8 cellular contexts compared by ENCODE assay signal in genomic region chr1:182389619-182390047, GRCh38. TPM values are rescaled to one million over a fixed set of nuclear protein-coding genes. Genes with fewer than 3 reads are reported as not detected.
DNase-seq lines count a peak whose midpoint lies in the region; ATAC-seq and TF ChIP-seq lines count a peak whose summit lies in the region.

No MANE protein-coding gene starts in this region.

- H3K4me3 ChIP-seq in epithelial cell of proximal tubule (ENCODE audit: low read depth, low read length) (peak overlapping the region; percentile 89), neuron (ENCODE audit: low read length) (peak overlapping the region; percentile 86)

- in situ Hi-C loops in SK-MEL-5 (cut with HindIII; ENCODE audit: low pct_unique_long_range_greater_than_20kb, low sequenced_read_pairs): no loop called here

- peaks cover 57% of the 10 kb centered on the region for H3K27me3 Mint-ChIP-seq in activated CD8-positive, alpha-beta memory T cell treated with anti-CD3 and anti-CD28 coated beads, Interleukin-2, amount 10 ng/mL, durations not matched to agents 7 days and 5 days

- peak overlapping the region; percentile 80 for H3K4me3 Mint-ChIP-seq in activated CD8-positive, alpha-beta memory T cell treated with anti-CD3 and anti-CD28 coated beads, Interleukin-2, amount 10 ng/mL, durations not matched to agents 7 days and 5 days

- H3K27me3 ChIP-seq in neuron (ENCODE audit: insufficient read depth, low read length): no peaks in the 10 kb centered on the region

- H3K9me3 ChIP-seq in neuron (ENCODE audit: low read length): no peaks in the 10 kb centered on the region

- H3K36me3 Mint-ChIP-seq in activated CD8-positive, alpha-beta memory T cell treated with anti-CD3 and anti-CD28 coated beads, Interleukin-2, amount 10 ng/mL, durations not matched to agents 7 days and 5 days: peaks cover 43% of the 10 kb centered on the region

- H2AFZ ChIP-seq in neuron (ENCODE audit: low read depth, low read length): no peak overlapping the region

- no peak for DNase-seq in activated CD8-positive, alpha-beta memory T cell treated with anti-CD3 and anti-CD28 coated beads, Interleukin-2, amount 10 ng/mL, durations not matched to agents 7 days and 5 days
- no peak for DNase-seq in activated CD8-positive, alpha-beta memory T cell treated with anti-CD3 and anti-CD28 coated beads, Interleukin-2, amount 50 U/mL, for 4 hours
- DNase-seq in SK-MEL-5 (ENCODE audit: low read depth, low spot score) (peak; percentile 25), epithelial cell of proximal tubule (ENCODE audit: low read depth) (no peak), ecto neural progenitor cell (ENCODE audit: low spot score) (no peak)
- no peak for DNase-seq in effector CD8-positive, alpha-beta T cell (lab: John Stamatoyannopoulos, UW)

- no peaks in the 10 kb centered on the region for H3K9me3 Mint-ChIP-seq in activated CD8-positive, alpha-beta memory T cell treated with anti-CD3 and anti-CD28 coated beads, Interleukin-2, amount 10 ng/mL, durations not matched to agents 7 days and 5 days (ENCODE audit: low read depth)

- H3K4me1 ChIP-seq in neuron (ENCODE audit: insufficient read depth, low read length): peaks cover 16% of the 10 kb centered on the region

- H3K36me3 ChIP-seq in neuron (ENCODE audit: insufficient read depth, low read length): peaks cover 43% of the 10 kb centered on the region

- peak overlapping the region; percentile 1 for H3K27ac Mint-ChIP-seq in activated CD8-positive, alpha-beta memory T cell treated with anti-CD3 and anti-CD28 coated beads, Interleukin-2, amount 10 ng/mL, durations not matched to agents 7 days and 5 days

- no peak for TF ChIP-seq CTCF in epithelial cell of proximal tubule (conservative IDR thresholded peaks at IDR 0.05; ENCODE audit: low read depth, low read length)

- peaks cover 26% of the 10 kb centered on the region for H3K4me1 Mint-ChIP-seq in activated CD8-positive, alpha-beta memory T cell treated with anti-CD3 and anti-CD28 coated beads, Interleukin-2, amount 10 ng/mL, durations not matched to agents 7 days and 5 days

- no peak for ATAC-seq in activated CD8-positive, alpha-beta memory T cell treated with anti-CD3 and anti-CD28 coated beads, Interleukin-2, amount 10 ng/mL, durations not matched to agents 7 days and 5 days
- ATAC-seq in GM18909 (IDR thresholded peaks at IDR 0.05; ENCODE audit: poor library complexity, unreplicated experiment): no peak

- CTCF ChIA-PET in activated CD8-positive, alpha-beta memory T cell treated with anti-CD3 and anti-CD28 coated beads, Interleukin-2, amount 10 ng/mL, durations not matched to agents 7 days and 5 days (lab: Charles Lee): interaction anchor here (1.7 to 2.7 kb wide), 3 partner anchors 241 to 304 kb away, joined by 5 to 18 read pairs (median 8); no protein-coding TSS in a partner anchor

RNA-seq across cellular contexts. Expression of gene GLUL, which starts 2.0 kb away (rescaled TPM):
- 10 to 100 TPM; 18.3 to 77.4 TPM for total RNA-seq in activated CD8-positive, alpha-beta memory T cell treated with anti-CD3 and anti-CD28 coated beads, Interleukin-2, amount 10 ng/mL, durations not matched to agents 7 days and 5 days
- total RNA-seq in SK-MEL-5 (2014; rRNA removed; shearing (Covaris generic)): 262 and 278 TPM in 2 replicates
- 103 and 106 TPM in 2 replicates for polyA plus RNA-seq in SK-MEL-5 (2015; cell fraction: cytosol; rRNA removed)
- 73.5 and 76.0 TPM in 2 replicates for polyA plus RNA-seq in SK-MEL-5 (2015; cell fraction: nucleus; rRNA removed)
- 122 and 137 TPM in 2 replicates for total RNA-seq in epithelial cell of proximal tubule

RNA-seq across cellular contexts. Expression of gene TEDDM1, which starts 10.8 kb away (rescaled TPM):
- not detected for total RNA-seq in activated CD8-positive, alpha-beta memory T cell treated with anti-CD3 and anti-CD28 coated beads, Interleukin-2, amount 10 ng/mL, durations not matched to agents 7 days and 5 days
- total RNA-seq in SK-MEL-5 (2014; rRNA removed; shearing (Covaris generic)): not detected in 2 replicates
- polyA plus RNA-seq in SK-MEL-5 (2015; cell fraction: cytosol; rRNA removed): not detected in 2 replicates
- not detected in 2 replicates for polyA plus RNA-seq in SK-MEL-5 (2015; cell fraction: nucleus; rRNA removed)
- total RNA-seq in epithelial cell of proximal tubule: not detected in 2 replicates
